1 cellular context compared by ENCODE assay signal in the genomic region with DNA sequence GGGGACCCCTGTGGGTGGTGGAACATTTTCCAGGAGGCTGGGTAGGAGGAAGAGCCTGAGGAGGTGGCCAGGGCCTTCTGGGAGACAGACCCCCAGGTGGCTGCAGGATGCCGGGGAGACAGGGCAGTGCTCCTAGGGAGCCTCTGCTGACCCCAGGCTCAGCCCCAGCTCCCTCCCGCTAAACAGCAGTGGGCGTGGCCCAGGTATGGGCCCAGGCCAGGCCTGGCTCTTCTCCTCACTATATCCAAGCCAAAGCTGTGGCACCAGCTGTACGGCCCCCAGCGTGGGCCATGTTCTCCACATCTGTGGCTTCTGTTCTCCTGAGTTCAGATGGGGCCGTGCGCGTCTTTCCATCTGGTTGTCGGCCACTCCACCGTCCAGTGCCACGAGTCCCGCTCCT.
TF ChIP-seq lines count a peak whose summit lies in the region.

No MANE protein-coding gene starts in this region.

TF ChIP-seq in K562, 482 proteins besides CTCF, POLR2A, EP300 and RAD21 (continued from another document):
- TF ChIP-seq, protein P1, sequence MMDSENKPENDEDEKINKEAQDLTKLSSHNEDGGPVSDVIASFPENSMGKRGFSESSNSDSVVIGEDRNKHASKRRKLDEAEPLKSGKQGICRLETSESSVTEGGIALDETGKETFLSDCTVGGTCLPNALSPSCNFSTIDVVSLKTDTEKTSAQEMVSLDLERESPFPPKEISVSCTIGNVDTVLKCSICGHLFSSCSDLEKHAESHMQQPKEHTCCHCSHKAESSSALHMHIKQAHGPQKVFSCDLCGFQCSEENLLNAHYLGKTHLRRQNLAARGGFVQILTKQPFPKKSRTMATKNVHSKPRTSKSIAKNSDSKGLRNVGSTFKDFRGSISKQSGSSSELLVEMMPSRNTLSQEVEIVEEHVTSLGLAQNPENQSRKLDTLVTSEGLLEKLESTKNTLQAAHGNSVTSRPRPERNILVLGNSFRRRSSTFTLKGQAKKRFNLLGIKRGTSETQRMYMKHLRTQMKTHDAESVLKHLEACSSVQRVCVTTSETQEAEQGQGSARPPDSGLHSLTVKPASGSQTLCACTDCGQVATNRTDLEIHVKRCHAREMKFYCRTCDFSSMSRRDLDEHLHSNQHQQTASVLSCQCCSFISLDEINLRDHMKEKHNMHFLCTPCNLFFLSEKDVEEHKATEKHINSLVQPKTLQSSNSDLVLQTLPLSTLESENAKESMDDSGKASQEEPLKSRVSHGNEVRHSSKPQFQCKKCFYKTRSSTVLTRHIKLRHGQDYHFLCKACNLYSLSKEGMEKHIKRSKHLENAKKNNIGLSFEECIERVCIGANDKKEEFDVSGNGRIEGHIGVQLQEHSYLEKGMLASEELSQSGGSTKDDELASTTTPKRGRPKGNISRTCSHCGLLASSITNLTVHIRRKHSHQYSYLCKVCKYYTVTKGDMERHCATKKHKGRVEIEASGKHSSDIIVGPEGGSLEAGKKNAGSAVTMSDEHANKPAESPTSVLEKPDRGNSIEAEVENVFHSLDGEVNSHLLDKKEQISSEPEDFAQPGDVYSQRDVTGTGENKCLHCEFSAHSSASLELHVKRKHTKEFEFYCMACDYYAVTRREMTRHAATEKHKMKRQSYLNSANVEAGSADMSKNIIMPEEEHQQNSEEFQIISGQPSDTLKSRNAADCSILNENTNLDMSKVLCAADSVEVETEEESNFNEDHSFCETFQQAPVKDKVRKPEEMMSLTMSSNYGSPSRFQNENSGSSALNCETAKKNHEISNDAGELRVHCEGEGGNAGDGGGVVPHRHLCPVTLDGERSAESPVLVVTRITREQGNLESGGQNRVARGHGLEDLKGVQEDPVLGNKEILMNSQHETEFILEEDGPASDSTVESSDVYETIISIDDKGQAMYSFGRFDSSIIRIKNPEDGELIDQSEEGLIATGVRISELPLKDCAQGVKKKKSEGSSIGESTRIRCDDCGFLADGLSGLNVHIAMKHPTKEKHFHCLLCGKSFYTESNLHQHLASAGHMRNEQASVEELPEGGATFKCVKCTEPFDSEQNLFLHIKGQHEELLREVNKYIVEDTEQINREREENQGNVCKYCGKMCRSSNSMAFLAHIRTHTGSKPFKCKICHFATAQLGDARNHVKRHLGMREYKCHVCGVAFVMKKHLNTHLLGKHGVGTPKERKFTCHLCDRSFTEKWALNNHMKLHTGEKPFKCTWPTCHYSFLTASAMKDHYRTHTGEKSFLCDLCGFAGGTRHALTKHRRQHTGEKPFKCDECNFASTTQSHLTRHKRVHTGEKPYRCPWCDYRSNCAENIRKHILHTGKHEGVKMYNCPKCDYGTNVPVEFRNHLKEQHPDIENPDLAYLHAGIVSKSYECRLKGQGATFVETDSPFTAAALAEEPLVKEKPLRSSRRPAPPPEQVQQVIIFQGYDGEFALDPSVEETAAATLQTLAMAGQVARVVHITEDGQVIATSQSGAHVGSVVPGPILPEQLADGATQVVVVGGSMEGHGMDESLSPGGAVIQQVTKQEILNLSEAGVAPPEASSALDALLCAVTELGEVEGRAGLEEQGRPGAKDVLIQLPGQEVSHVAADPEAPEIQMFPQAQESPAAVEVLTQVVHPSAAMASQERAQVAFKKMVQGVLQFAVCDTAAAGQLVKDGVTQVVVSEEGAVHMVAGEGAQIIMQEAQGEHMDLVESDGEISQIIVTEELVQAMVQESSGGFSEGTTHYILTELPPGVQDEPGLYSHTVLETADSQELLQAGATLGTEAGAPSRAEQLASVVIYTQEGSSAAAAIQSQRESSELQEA (IDR thresholded peaks at IDR 0.05; ENCODE audit: low read depth), result no peak
- TF ChIP-seq RBBP5 (IDR thresholded peaks at IDR 0.05; ENCODE audit: borderline replicate concordance, insufficient read depth, low read length, poor library complexity, severe bottlenecking), result no peak
- TF ChIP-seq MIER1 (IDR thresholded peaks at IDR 0.05; ENCODE audit: low read depth), result no peak
- no peak for TF ChIP-seq TRIM24 (IDR thresholded peaks at IDR 0.05)
- no peak for TF ChIP-seq SIRT6 (IDR thresholded peaks at IDR 0.05; ENCODE audit: low read depth, low read length)
- no peak for TF ChIP-seq MTF1 (CRISPR knock-in tag; IDR thresholded peaks at IDR 0.05; ENCODE audit: borderline replicate concordance)
- TF ChIP-seq LEF1 (IDR thresholded peaks at IDR 0.05), result no peak
- TF ChIP-seq ZZZ3 (IDR thresholded peaks at IDR 0.05), result no peak
- no peak for TF ChIP-seq NFE2L1 (tag; IDR thresholded peaks at IDR 0.05; ENCODE audit: borderline replicate concordance, low read depth)
